ENCODE assay signal across 11 cellular contexts in genomic region chr6:154319231-154319858, GRCh38. TPM values are rescaled to one million over a fixed set of nuclear protein-coding genes. Genes with fewer than 3 reads are reported as not detected.
DNase-seq lines count a peak whose midpoint lies in the region; ATAC-seq and TF ChIP-seq lines count a peak whose summit lies in the region.
"Had no signal": no experiment of that assay in that cellular context is flagged by ENCODE, and none has a peak within 500 bp of the region (broad histone marks: within the 10 kb centered on the region; RNA-seq: fewer than 3 reads in every experiment).

No MANE protein-coding gene starts in this region.

- peaks cover 2% of the 10 kb centered on the region for H3K4me1 Mint-ChIP-seq in activated naive CD4-positive, alpha-beta T cell treated with anti-CD3 and anti-CD28 coated beads for 36 hours (ENCODE audit: low read depth)

- H3K27ac Mint-ChIP-seq in activated naive CD4-positive, alpha-beta T cell treated with anti-CD3 and anti-CD28 coated beads for 36 hours: no peak overlapping the region
- H3K27ac Mint-ChIP-seq: activated T-helper 2 cell treated with anti-CD3 and anti-CD28 coated beads, Interferon-gamma antibody, Interleukin-2, Interleukin-4, amounts not matched to agents 10 μg/mL and 5 μg/mL and 100 μg/mL, durations not matched to agents 14 hours and 24 hours and 36 hours had no signal

- H4K20me1 ChIP-seq in hepatocyte (ENCODE audit: insufficient read depth, poor library complexity, severe bottlenecking): no peaks in the 10 kb centered on the region

- ATAC-seq in GM21529 (IDR thresholded peaks at IDR 0.05; ENCODE audit: unreplicated experiment) (peak; percentile 66), right lobe of liver (no peak)

- intact Hi-C loops in right lobe of liver (cut with DNase I): no loop called here
- intact Hi-C loops in activated naive CD4-positive, alpha-beta T cell treated with anti-CD3 and anti-CD28 coated beads for 36 hours (cut with micrococcal nuclease): no loop called here

- peak overlapping the region; percentile 56 for H3K4me2 ChIP-seq in hepatocyte

- WGBS in hepatocyte (ENCODE audit: low lambda C conversion rate, missing lambda C conversion rate): 40% methylated on average over 8 of the region's 8 CpGs
- 31% methylated on average over 7 of the region's 8 CpGs for WGBS in right lobe of liver (ENCODE audit: insufficient coverage, low coverage, low lambda C conversion rate, missing lambda C conversion rate)

- no peaks in the 10 kb centered on the region for H3K9me2 ChIP-seq in hepatocyte (replicated peaks; ENCODE audit: insufficient read depth)

- no peaks in the 10 kb centered on the region for H3K36me3 Mint-ChIP-seq in activated naive CD4-positive, alpha-beta T cell treated with anti-CD3 and anti-CD28 coated beads for 36 hours (ENCODE audit: low read depth)

- H3K27ac ChIP-seq in hepatocyte (peak overlapping the region; percentile 51), right lobe of liver (no peak overlapping the region)
- H3K27ac ChIP-seq: parathyroid adenoma had no signal

- H3K9me3 ChIP-seq in hepatocyte (ENCODE audit: low read depth) (no peaks in the 10 kb centered on the region), right lobe of liver (no peaks in the 10 kb centered on the region)

- TF ChIP-seq POLR2A in right lobe of liver (IDR thresholded peaks at IDR 0.05): no peak

- no peak overlapping the region for H3K4me3 Mint-ChIP-seq in activated naive CD4-positive, alpha-beta T cell treated with anti-CD3 and anti-CD28 coated beads for 36 hours

- H3K36me3 ChIP-seq in hepatocyte (replicated peaks; ENCODE audit: insufficient read depth, low read depth): no peaks in the 10 kb centered on the region
- no peaks in the 10 kb centered on the region for H3K36me3 ChIP-seq in right lobe of liver

- no peaks in the 10 kb centered on the region for H3K79me2 ChIP-seq in hepatocyte
- H3K79me2 ChIP-seq: parathyroid adenoma had no signal

- H3K4me1 ChIP-seq in hepatocyte (ENCODE audit: insufficient read depth): peaks cover 8% of the 10 kb centered on the region
- no peaks in the 10 kb centered on the region for H3K4me1 ChIP-seq in right lobe of liver
- H3K4me1 ChIP-seq: parathyroid adenoma had no signal

- H3K27me3 Mint-ChIP-seq in activated naive CD4-positive, alpha-beta T cell treated with anti-CD3 and anti-CD28 coated beads for 36 hours (ENCODE audit: low read depth): no peaks in the 10 kb centered on the region

- no peak for TF ChIP-seq CTCF in hepatocyte (IDR thresholded peaks at IDR 0.05; ENCODE audit: poor library complexity)
- TF ChIP-seq CTCF in GM20000 (IDR thresholded peaks at IDR 0.05; ENCODE audit: extremely low read depth, missing control alignments): no peak
- no peak for TF ChIP-seq CTCF in right lobe of liver (IDR thresholded peaks at IDR 0.05)

- no peak overlapping the region for H2AFZ ChIP-seq in hepatocyte
- H2AFZ ChIP-seq: parathyroid adenoma had no signal

- H3K4me3 ChIP-seq in hepatocyte (no peak overlapping the region), right lobe of liver (no peak overlapping the region)

- H3K9me3 Mint-ChIP-seq in activated naive CD4-positive, alpha-beta T cell treated with anti-CD3 and anti-CD28 coated beads for 36 hours: no peaks in the 10 kb centered on the region
- H3K9me3 Mint-ChIP-seq: activated T-helper 2 cell treated with anti-CD3 and anti-CD28 coated beads, Interferon-gamma antibody, Interleukin-2, Interleukin-4, amounts not matched to agents 10 μg/mL and 5 μg/mL and 100 μg/mL, durations not matched to agents 14 hours and 24 hours and 36 hours had no signal

- CTCF ChIA-PET in activated naive CD4-positive, alpha-beta T cell treated with anti-CD3 and anti-CD28 coated beads for 36 hours (lab: Charles Lee): interaction anchor here (0.6 kb wide), 1 partner anchor 365 kb away, joined by 3 read pairs; no protein-coding TSS in a partner anchor

- DNase-seq in ACHN (peak; percentile 38), NCI-H748 treated with DMSO at 0.1 percent for 48 hours (lab: John Stamatoyannopoulos, UW) (peak; percentile 49), hepatocyte (ENCODE audit: low spot score) (peak; percentile 16), GM20000 (ENCODE audit: low spot score) (no peak), right lobe of liver (no peak), NCI-H226 (no peak)
- DNase-seq in activated naive CD4-positive, alpha-beta T cell treated with anti-CD3 and anti-CD28 coated beads for 36 hours: no peak
- DNase-seq: SW 1271 had no signal

- H3K27me3 ChIP-seq in hepatocyte (no peaks in the 10 kb centered on the region), right lobe of liver (no peaks in the 10 kb centered on the region)

- in situ Hi-C loops in ACHN (cut with HindIII; ENCODE audit: low pct_ligation_motif_present, low pct_unique_long_range_greater_than_20kb, low sequenced_read_pairs): no loop called here

RNA-seq across cellular contexts. Expression of gene IPCEF1, which starts 37.3 kb away (rescaled TPM):
- total RNA-seq in hepatocyte: 0.80 and 0.84 TPM in 2 replicates
- polyA plus RNA-seq in hepatocyte: 1.2 TPM in 1 of 2 replicates, not detected in the other
- 1 to 10 TPM in 5 of 6 experiments, under 1 TPM in 1; 0.90 to 3.0 (median 1.4) TPM for total RNA-seq in right lobe of liver
- total RNA-seq in activated naive CD4-positive, alpha-beta T cell treated with anti-CD3 and anti-CD28 coated beads for 36 hours: 10 to 100 TPM; 24.4 to 25.2 TPM

Comparison
In these comparisons a context has a peak if more than half of its experiments do, and no peak if none do; other contexts are left out.
1. DNase-seq: peak in ACHN (single experiment), NCI-H748 treated with DMSO at 0.1 percent for 48 hours (single experiment) and hepatocyte (single experiment); none in GM20000 (single experiment), right lobe of liver (0 of 3), activated naive CD4-positive, alpha-beta T cell treated with anti-CD3 and anti-CD28 coated beads for 36 hours (single experiment) and NCI-H226 (single experiment).
2. RNA of gene IPCEF1, which starts 37.3 kb away (total RNA-seq): 24.4 to 25.2 TPM in activated naive CD4-positive, alpha-beta T cell treated with anti-CD3 and anti-CD28 coated beads for 36 hours; 0.90 to 3.0 TPM in right lobe of liver and 0.80 to 0.84 TPM in hepatocyte; every median in the first group is over 4 times any median in the second.